ENCODE assay signal across 8 cellular contexts in genomic region chr6:26311012-26311384, GRCh38. TPM values are rescaled to one million over a fixed set of nuclear protein-coding genes. Genes with fewer than 3 reads are reported as not detected.
A peak's percentile ranks its signal among the peaks of the same experiment; 100 is the strongest.
DNase-seq lines count a peak whose midpoint lies in the region; ATAC-seq and TF ChIP-seq lines count a peak whose summit lies in the region.

No MANE protein-coding gene starts in this region.

- peaks cover 5% of the 10 kb centered on the region for H3K36me3 Mint-ChIP-seq in activated CD4-positive, alpha-beta memory T cell treated with anti-CD3 and anti-CD28 coated beads, Interleukin-2, amount 10 ng/mL, durations not matched to agents 7 days and 5 days (ENCODE audit: low read depth)

- no peak for TF ChIP-seq CTCF in LNCaP clone FGC (IDR thresholded peaks at IDR 0.05; ENCODE audit: control insufficient read depth, extremely low read depth, insufficient read depth)
- no peak for TF ChIP-seq CTCF in fibroblast of pulmonary artery (IDR thresholded peaks at IDR 0.05; ENCODE audit: low read length, missing control alignments)
- no peak for TF ChIP-seq CTCF in RWPE1 (conservative IDR thresholded peaks at IDR 0.05; ENCODE audit: low read depth)

- DNase-seq in DMS53 (lab: John Stamatoyannopoulos, UW) (peak; percentile 78), LNCaP clone FGC (ENCODE audit: low read depth) (no peak), fibroblast of pulmonary artery (ENCODE audit: low read depth) (peak; percentile 50), RWPE1 (ENCODE audit: low spot score) (no peak)
- DNase-seq in activated CD4-positive, alpha-beta memory T cell treated with anti-CD3 and anti-CD28 coated beads, Interleukin-2, amount 10 ng/mL, durations not matched to agents 7 days and 5 days, result peak; percentile 45
- peak; percentile 42 to 65 (median 50) for DNase-seq in stimulated activated CD4-positive, alpha-beta T cell treated with anti-CD3 and anti-CD28 coated beads, Interleukin-12 subunit alpha, Interleukin-12 subunit beta, amount 100 ng/mL, for 48 hours (ENCODE audit: low read depth in 2 of 3, low spot score in 1 of 3)

- CTCF ChIA-PET in activated CD4-positive, alpha-beta memory T cell treated with anti-CD3 and anti-CD28 coated beads, Interleukin-2, amount 10 ng/mL, durations not matched to agents 7 days and 5 days (lab: Charles Lee), result interaction anchor here (2.4 kb wide), 1 partner anchor 12 kb away, joined by 10 read pairs; no protein-coding TSS in a partner anchor
- CTCF ChIA-PET in RWPE1 (lab: Yijun Ruan, JAX), result interaction anchor here (0.5 kb wide), 1 partner anchor 1421 kb away, joined by 3 read pairs; no protein-coding TSS in a partner anchor

- no peaks in the 10 kb centered on the region for H3K27me3 Mint-ChIP-seq in activated CD4-positive, alpha-beta memory T cell treated with anti-CD3 and anti-CD28 coated beads, Interleukin-2, amount 10 ng/mL, durations not matched to agents 7 days and 5 days

- H3K4me3 Mint-ChIP-seq in activated CD4-positive, alpha-beta memory T cell treated with anti-CD3 and anti-CD28 coated beads, Interleukin-2, amount 10 ng/mL, durations not matched to agents 7 days and 5 days, result peak overlapping the region; percentile 83

- peak overlapping the region; percentile 66 for H3K4me3 ChIP-seq in LNCaP clone FGC (ENCODE audit: low read depth, low read length)
- H3K4me3 ChIP-seq in fibroblast of pulmonary artery (replicated peaks; ENCODE audit: low read depth, low read length), result peak overlapping the region; percentile 62

- ATAC-seq in HG02884 (IDR thresholded peaks at IDR 0.05; ENCODE audit: unreplicated experiment), result no peak
- no peak for ATAC-seq in GM21737 (IDR thresholded peaks at IDR 0.05; ENCODE audit: unreplicated experiment)

- H3K4me1 Mint-ChIP-seq in activated CD4-positive, alpha-beta memory T cell treated with anti-CD3 and anti-CD28 coated beads, Interleukin-2, amount 10 ng/mL, durations not matched to agents 7 days and 5 days, result peaks cover 63% of the 10 kb centered on the region

- H3K27ac ChIP-seq in RWPE1, result no peak overlapping the region

- no peaks in the 10 kb centered on the region for H3K9me3 Mint-ChIP-seq in activated CD4-positive, alpha-beta memory T cell treated with anti-CD3 and anti-CD28 coated beads, Interleukin-2, amount 10 ng/mL, durations not matched to agents 7 days and 5 days

- peak overlapping the region; percentile 41 for H3K27ac Mint-ChIP-seq in activated CD4-positive, alpha-beta memory T cell treated with anti-CD3 and anti-CD28 coated beads, Interleukin-2, amount 10 ng/mL, durations not matched to agents 7 days and 5 days

- POLR2A ChIA-PET in activated CD4-positive, alpha-beta memory T cell treated with anti-CD3 and anti-CD28 coated beads, Interleukin-2, amount 10 ng/mL, durations not matched to agents 7 days and 5 days (lab: Charles Lee), result interaction anchor here (1.0 to 6.9 kb wide), 4 partner anchors 23 to 39 kb away, joined by 3 to 55 read pairs (median 8); a partner anchor contains a TSS
- POLR2A ChIA-PET in RWPE1 (lab: Yijun Ruan, JAX; ENCODE audit: low non-redundant PET), result no interaction called here

RNA-seq across cellular contexts. Expression of gene BTN3A2, which starts 54.0 kb away (rescaled TPM):
- total RNA-seq in activated CD4-positive, alpha-beta memory T cell treated with anti-CD3 and anti-CD28 coated beads, Interleukin-2, amount 10 ng/mL, durations not matched to agents 7 days and 5 days, result 100 to 1,000 TPM; 120 to 130 TPM

Comparison
In these comparisons a context has a peak if more than half of its experiments do, and no peak if none do; other contexts are left out.
1. DNase-seq: peak in DMS53 (single experiment), activated CD4-positive, alpha-beta memory T cell treated with anti-CD3 and anti-CD28 coated beads, Interleukin-2, amount 10 ng/mL, durations not matched to agents 7 days and 5 days (single experiment), fibroblast of pulmonary artery (single experiment) and stimulated activated CD4-positive, alpha-beta T cell treated with anti-CD3 and anti-CD28 coated beads, Interleukin-12 subunit alpha, Interleukin-12 subunit beta, amount 100 ng/mL, for 48 hours (3 of 3); none in LNCaP clone FGC (single experiment) and RWPE1 (single experiment).